Comparison of ENCODE assay signal across 19 cellular contexts in genomic region chr1:167209044-167209443, GRCh38. TPM values are rescaled to one million over a fixed set of nuclear protein-coding genes. Genes with fewer than 3 reads are reported as not detected.
DNase-seq lines count a peak whose midpoint lies in the region; ATAC-seq and TF ChIP-seq lines count a peak whose summit lies in the region.
"Had no signal": no experiment of that assay in that cellular context is flagged by ENCODE, and none has a peak within 500 bp of the region (broad histone marks: within the 10 kb centered on the region; RNA-seq: fewer than 3 reads in every experiment).

No MANE protein-coding gene starts in this region.

- H3K36me3 ChIP-seq in HEK293 (ENCODE audit: control insufficient read depth in 2 of 2, insufficient read depth in 1 of 2, low read length in 2 of 2) (no peaks in the 10 kb centered on the region), PC-9 (ENCODE audit: low read depth) (no peaks in the 10 kb centered on the region)
- H3K36me3 ChIP-seq: SJSA1 had no signal

- peak overlapping the region; percentile 91 for H3K27ac Mint-ChIP-seq in activated naive CD4-positive, alpha-beta T cell treated with anti-CD3 and anti-CD28 coated beads for 36 hours
- H3K27ac Mint-ChIP-seq in naive B cell, result peak overlapping the region in 3 of 6 donors; percentile 65 to 71 (median 70)
- H3K27ac Mint-ChIP-seq: CD8-positive, alpha-beta T cell; H9 had no signal

- DNase-seq in activated naive CD4-positive, alpha-beta T cell treated with anti-CD3 and anti-CD28 coated beads for 36 hours, result no peak
- no peak for DNase-seq in activated naive CD4-positive, alpha-beta T cell treated with anti-CD3 and anti-CD28 coated beads, Interleukin-2, amount 50 U/mL, for 16 hours
- no peak for DNase-seq in PC-9
- peak; percentile 36 for DNase-seq in naive B cell
- DNase-seq: CD8-positive, alpha-beta T cell; DMS53; H9; NCI-H1105 treated with DMSO at 0.1 percent for 48 hours; NCI-H1694 treated with DMSO at 0.1 percent for 48 hours; NCI-H2227 treated with DMSO at 0.1 percent for 48 hours; NCI-H510A treated with DMSO at 0.1 percent for 48 hours; NCI-H774 had no signal

- H3K4me3 ChIP-seq in HEK293 (ENCODE audit: low read depth, low read length) (no peak overlapping the region), PC-9 (no peak overlapping the region)
- H3K4me3 ChIP-seq: A549, SJSA1 had no signal

- peaks cover 2% of the 10 kb centered on the region for H3K36me3 Mint-ChIP-seq in activated naive CD4-positive, alpha-beta T cell treated with anti-CD3 and anti-CD28 coated beads for 36 hours (ENCODE audit: low read depth)
- peaks cover 5 to 24% of the 10 kb centered on the region in 2 donors for H3K36me3 Mint-ChIP-seq in naive B cell

- no peak overlapping the region for H2AFZ ChIP-seq in PC-9

- H3K4me1 ChIP-seq in HEK293 (ENCODE audit: control insufficient read depth, insufficient read depth, low read length) (no peaks in the 10 kb centered on the region), PC-9 (replicated peaks; ENCODE audit: insufficient read depth) (peaks cover 19% of the 10 kb centered on the region)
- H3K4me1 ChIP-seq: BLaER1 treated with 17β-estradiol and CSF1 and Interleukin-3, amounts not matched to agents 10 nM and 100 nM had no signal

- H3K9me3 ChIP-seq in HEK293 (ENCODE audit: control insufficient read depth, insufficient read depth, low read depth, low read length) (no peaks in the 10 kb centered on the region), PC-9 (ENCODE audit: insufficient read depth, low read depth) (peaks cover 13% of the 10 kb centered on the region; the same call in 1 of the 2 replicates)
- H3K9me3 ChIP-seq: SJSA1 had no signal

- H3K9me3 Mint-ChIP-seq in activated naive CD4-positive, alpha-beta T cell treated with anti-CD3 and anti-CD28 coated beads for 36 hours, result peaks cover 21% of the 10 kb centered on the region
- H3K9me3 Mint-ChIP-seq in naive B cell, result peaks cover 9 to 61% (median 34%) of the 10 kb centered on the region in 7 donors

- TF ChIP-seq CTCF in HEK293 (tag by site-specific recombination; IDR thresholded peaks at IDR 0.05), result no peak
- no peak for TF ChIP-seq CTCF in PC-9 (conservative IDR thresholded peaks at IDR 0.05)

- H3K4me3 Mint-ChIP-seq in activated naive CD4-positive, alpha-beta T cell treated with anti-CD3 and anti-CD28 coated beads for 36 hours, result no peak overlapping the region
- no peak overlapping the region for H3K4me3 Mint-ChIP-seq in naive B cell
- H3K4me3 Mint-ChIP-seq: CD8-positive, alpha-beta T cell; H9 had no signal

- no TSS peak for BruUV-seq in PC-9 (replicated peaks; lab: Mats Ljungman, UMichigan)

- no peaks in the 10 kb centered on the region for H3K79me2 ChIP-seq in PC-9 (ENCODE audit: low read depth)

- H3K27me3 ChIP-seq in PC-9 (ENCODE audit: insufficient read depth, low read depth), result no peaks in the 10 kb centered on the region
- H3K27me3 ChIP-seq: BLaER1 treated with 17β-estradiol and CSF1 and Interleukin-3, amounts not matched to agents 10 nM and 100 nM; SJSA1 had no signal

- H3K27ac ChIP-seq in HEK293 (ENCODE audit: extremely low read depth, low read depth, low read length), result no peak overlapping the region
- peak overlapping the region; percentile 13; the same call in 1 of the 2 replicates for H3K27ac ChIP-seq in PC-9
- H3K27ac ChIP-seq: A549; BLaER1 treated with 17β-estradiol and CSF1 and Interleukin-3, amounts not matched to agents 10 nM and 100 nM; SJSA1 had no signal

- peaks cover 9% of the 10 kb centered on the region for H3K4me1 Mint-ChIP-seq in activated naive CD4-positive, alpha-beta T cell treated with anti-CD3 and anti-CD28 coated beads for 36 hours (ENCODE audit: low read depth)
- H3K4me1 Mint-ChIP-seq in naive B cell, result peaks cover 3 to 10% (median 6%) of the 10 kb centered on the region in 3 donors

- H3K4me2 ChIP-seq in PC-9, result no peak overlapping the region
- H3K4me2 ChIP-seq: BLaER1 treated with 17β-estradiol and CSF1 and Interleukin-3, amounts not matched to agents 10 nM and 100 nM had no signal

- H3F3A ChIP-seq in PC-9 (ENCODE audit: insufficient read depth, low read depth), result no peaks in the 10 kb centered on the region

- ATAC-seq in naive B cell (ENCODE audit: low read depth in 2 of 2), result peak; percentile 64 to 93
- no peak for ATAC-seq in HG03442 (IDR thresholded peaks at IDR 0.05; ENCODE audit: unreplicated experiment)
- no peak for ATAC-seq in HG03175 (IDR thresholded peaks at IDR 0.05; ENCODE audit: unreplicated experiment)
- ATAC-seq in GM21717 (IDR thresholded peaks at IDR 0.05; ENCODE audit: unreplicated experiment), result no peak
- ATAC-seq: CD8-positive, alpha-beta T cell had no signal

- CTCF ChIA-PET in activated naive CD4-positive, alpha-beta T cell treated with anti-CD3 and anti-CD28 coated beads for 36 hours (lab: Charles Lee), result interaction anchor here (3.3 kb wide), 1 partner anchor 11 kb away, joined by 15 read pairs; the partner anchor contains the start of gene POU2F1
- CTCF ChIA-PET in HEK293 (lab: Yijun Ruan, JAX), result interaction anchor here (0.5 to 1.0 kb wide), 6 partner anchors 10 to 299 kb away, joined by 3 to 5 read pairs (median 3); no protein-coding TSS in a partner anchor
- CTCF ChIA-PET in PC-9 (lab: Charles Lee), result no interaction called here

- H3K27me3 Mint-ChIP-seq in activated naive CD4-positive, alpha-beta T cell treated with anti-CD3 and anti-CD28 coated beads for 36 hours (ENCODE audit: low read depth), result no peaks in the 10 kb centered on the region
- H3K27me3 Mint-ChIP-seq in naive B cell, result no peaks in the 10 kb centered on the region

- no peaks in the 10 kb centered on the region for H3K9me2 ChIP-seq in PC-9 (ENCODE audit: insufficient read depth)

- intact Hi-C loops in activated naive CD4-positive, alpha-beta T cell treated with anti-CD3 and anti-CD28 coated beads for 36 hours (cut with micrococcal nuclease), result no loop called here
- intact Hi-C loops in PC-9 (cut with micrococcal nuclease; ENCODE audit: unreplicated experiment), result no loop called here

- POLR2A ChIA-PET in HEK293 (lab: Yijun Ruan, JAX) (interaction anchor here (0.6 kb wide), 1 partner anchor 350 kb away, joined by 6 read pairs; no protein-coding TSS in a partner anchor), PC-9 (lab: Charles Lee; ENCODE audit: unreplicated experiment) (no interaction called here)

- H4K20me1 ChIP-seq in PC-9 (ENCODE audit: insufficient read depth), result no peaks in the 10 kb centered on the region
- H4K20me1 ChIP-seq: BLaER1 treated with 17β-estradiol and CSF1 and Interleukin-3, amounts not matched to agents 10 nM and 100 nM had no signal

TF ChIP-seq in HEK293, 187 proteins besides CTCF, POLR2A, EP300 and RAD21:
- peak; percentile 51 for TF ChIP-seq SETDB1 (IDR thresholded peaks at IDR 0.05; ENCODE audit: insufficient read length, low read length)
- no peak for TF ChIP-seq ZBTB17 (tag by site-specific recombination; IDR thresholded peaks at IDR 0.05)
- no peak for TF ChIP-seq ZNF707 (tag by site-specific recombination; IDR thresholded peaks at IDR 0.05)
- TF ChIP-seq ZNF121 (tag by site-specific recombination; IDR thresholded peaks at IDR 0.05), result no peak
- TF ChIP-seq ZNF624 (tag by site-specific recombination; IDR thresholded peaks at IDR 0.05), result no peak

RNA-seq across cellular contexts. Expression of gene POU2F1, which starts 11.6 kb away (rescaled TPM):
- total RNA-seq in activated naive CD4-positive, alpha-beta T cell treated with anti-CD3 and anti-CD28 coated beads for 36 hours, result 10 to 100 TPM; 17.6 to 19.4 TPM
- 16.6 and 28.5 TPM in 2 replicates for total RNA-seq in PC-9 (2021)
- polyA plus RNA-seq in naive B cell (ENCODE audit: low read depth in 6 of 6), result 10 to 100 TPM; 12.2 to 23.6 (median 20.0) TPM

Comparison
In these comparisons a context has a peak if more than half of its experiments do, and no peak if none do; other contexts are left out.
1. ATAC-seq: peak in naive B cell (2 of 2); none in HG03442 (single experiment), HG03175 (single experiment) and GM21717 (single experiment).